In genomic region chr9:118640836-118641557, GRCh38 we compare ENCODE assay signal across 18 cellular contexts.
A peak's percentile ranks its signal among the peaks of the same experiment; 100 is the strongest.
DNase-seq lines count a peak whose midpoint lies in the region; ATAC-seq and TF ChIP-seq lines count a peak whose summit lies in the region.
"Had no signal": no experiment of that assay in that cellular context is flagged by ENCODE, and none has a peak within 500 bp of the region (broad histone marks: within the 10 kb centered on the region; RNA-seq: fewer than 3 reads in every experiment).

No MANE protein-coding gene starts in this region.

- TF ChIP-seq CTCF in RWPE2 (IDR thresholded peaks at IDR 0.05; ENCODE audit: poor library complexity, severe bottlenecking) (no peak), fibroblast of the aortic adventitia (IDR thresholded peaks at IDR 0.05; ENCODE audit: insufficient read depth, low read length) (no peak), thyroid gland (IDR thresholded peaks at IDR 0.05) (no peak), lower lobe of right lung (IDR thresholded peaks at IDR 0.05) (no peak)

- 80 to 87% methylated on average over 7 of the region's 7 CpGs for WGBS in thyroid gland, 2 donors

- H3K36me3 ChIP-seq in RWPE2 (ENCODE audit: low read depth) (no peaks in the 10 kb centered on the region), thyroid gland (no peaks in the 10 kb centered on the region), lower lobe of right lung (no peaks in the 10 kb centered on the region)

- H3K4me3 ChIP-seq in RWPE2 (ENCODE audit: severe bottlenecking) (no peak overlapping the region), fibroblast of the aortic adventitia (ENCODE audit: low read depth, low read length) (no peak overlapping the region), thyroid gland (replicated peaks in 1 of 3) (no peak overlapping the region), lower lobe of right lung (no peak overlapping the region)
- H3K4me3 ChIP-seq: psoas muscle, skin epidermis had no signal

- H3K27ac ChIP-seq in RWPE2 (ENCODE audit: poor library complexity, severe bottlenecking) (peak overlapping the region; percentile 25), thyroid gland (peak overlapping the region; percentile 1 to 96 (median 86)), lower lobe of right lung (no peak overlapping the region)
- H3K27ac ChIP-seq: psoas muscle, skin epidermis had no signal

- DNase-seq in HCEC 1CT: peak; percentile 63
- DNase-seq in RWPE2 (ENCODE audit: low spot score): no peak
- DNase-seq in fibroblast of the aortic adventitia (ENCODE audit: low read depth): peak; percentile 10
- peak in 1 of 2 donors; percentile 26 for DNase-seq in thyroid gland
- no peak for DNase-seq in NCI-H345 treated with DMSO at 0.1 percent for 48 hours (lab: John Stamatoyannopoulos, UW; ENCODE audit: unreplicated experiment)
- no peak for DNase-seq in lower lobe of right lung
- DNase-seq: DND-41; foreskin fibroblast; hippocampal formation; NCI-H1436 treated with DMSO at 0.1 percent for 48 hours; NCI-H69; psoas muscle; Right ventricle myocardium superior; stimulated activated naive CD4-positive, alpha-beta T cell; SW 1271 had no signal

- peak; percentile 49; the same call in 2 of the 3 replicates for ATAC-seq in RWPE2 (ENCODE audit: low read depth)
- ATAC-seq in HG02642 (IDR thresholded peaks at IDR 0.05; ENCODE audit: poor library complexity, unreplicated experiment): no peak
- ATAC-seq in lower lobe of right lung: no peak
- ATAC-seq: HCT116, psoas muscle had no signal

- TF ChIP-seq POLR2A in thyroid gland (IDR thresholded peaks at IDR 0.05): no peak

- H3K4me1 ChIP-seq in RWPE2 (ENCODE audit: insufficient read depth, poor library complexity, severe bottlenecking): peaks cover 17% of the 10 kb centered on the region
- peaks cover 16 to 32% of the 10 kb centered on the region in 2 donors for H3K4me1 ChIP-seq in thyroid gland
- H3K4me1 ChIP-seq in lower lobe of right lung: peaks cover 9% of the 10 kb centered on the region
- H3K4me1 ChIP-seq: psoas muscle had no signal

- intact Hi-C loops in thyroid gland (cut with DNase I) (no loop called here), lower lobe of right lung (cut with DNase I) (no loop called here)

- no peaks in the 10 kb centered on the region for H3K9me3 ChIP-seq in RWPE2 (ENCODE audit: severe bottlenecking)
- no peaks in the 10 kb centered on the region for H3K9me3 ChIP-seq in thyroid gland
- peaks cover 6% of the 10 kb centered on the region for H3K9me3 ChIP-seq in lower lobe of right lung

- H3K27me3 ChIP-seq in RWPE2 (ENCODE audit: insufficient read depth, poor library complexity, severe bottlenecking) (no peaks in the 10 kb centered on the region), thyroid gland (no peaks in the 10 kb centered on the region), lower lobe of right lung (ENCODE audit: low read depth) (no peaks in the 10 kb centered on the region)

Comparison
In these comparisons a context has a peak if more than half of its experiments do, and no peak if none do; other contexts are left out.
1. DNase-seq: peak in HCEC 1CT (single experiment) and fibroblast of the aortic adventitia (single experiment); none in RWPE2 (single experiment), NCI-H345 treated with DMSO at 0.1 percent for 48 hours (single experiment) and lower lobe of right lung (single experiment).